In the genomic region with DNA sequence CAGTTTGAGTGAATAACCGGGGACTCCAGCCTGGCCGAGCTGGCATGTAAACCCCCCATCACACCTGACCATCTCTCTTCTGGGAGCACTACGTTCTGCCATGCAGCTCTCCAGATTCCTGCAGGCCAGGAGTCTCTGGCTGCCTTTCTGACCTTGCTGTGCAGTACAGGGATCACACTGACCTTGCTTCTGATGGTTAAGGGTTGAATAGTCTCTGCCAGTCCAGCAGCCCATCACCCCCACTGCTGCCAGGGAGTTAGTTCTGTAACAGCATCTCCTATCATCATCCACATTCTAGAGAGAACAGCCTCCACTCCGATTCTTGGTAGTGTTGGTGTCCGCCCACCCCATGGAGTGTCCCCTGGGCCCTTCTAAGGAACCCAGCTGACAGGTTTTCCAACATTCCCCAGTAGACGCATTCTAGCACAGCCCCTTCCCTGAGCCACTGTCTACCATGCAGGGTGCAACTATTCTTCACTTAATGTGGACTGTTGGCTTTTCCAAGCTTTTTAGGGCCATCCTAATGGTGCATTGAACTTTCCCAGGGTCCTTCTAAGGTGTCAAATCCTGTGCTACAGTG, we compare ENCODE assay signal across 19 cellular contexts.
"Had no signal": no experiment of that assay in that cellular context is flagged by ENCODE, and none has a peak within 500 bp of the region (broad histone marks: within the 10 kb centered on the region; RNA-seq: fewer than 3 reads in every experiment).

No MANE protein-coding gene starts in this region.

- H3K4me3 ChIP-seq: coronary artery, esophagus muscularis mucosa, upper lobe of left lung had no signal

- H3K27ac Mint-ChIP-seq: activated naive CD4-positive, alpha-beta T cell treated with anti-CD3 and anti-CD28 coated beads for 36 hours; activated naive CD8-positive, alpha-beta T cell treated with anti-CD3 and anti-CD28 coated beads, Interleukin-2, amount 10 ng/mL, durations not matched to agents 7 days and 5 days; stimulated activated memory B cell treated with anti-CD40 and anti-IgM and Interleukin-4, amounts not matched to agents 10 μg/mL and 1 μg/mL and 100 μg/mL, for 72 hours; T-helper 1 cell treated with Interleukin-12 subunit alpha and Interleukin-12 subunit beta and Interleukin-4 antibody, amounts not matched to agents 30 μg/mL and 1 μg/mL, for 36 hours had no signal

- DNase-seq: activated CD4-positive, alpha-beta T cell treated with anti-CD3 and anti-CD28 coated beads for 4 hours; activated CD4-positive, alpha-beta T cell treated with anti-CD3 and anti-CD28 coated beads, Interleukin-2, amount 50 U/mL, for 48 hours; activated CD4-positive, CD25-positive, alpha-beta regulatory T cell; activated CD8-positive, alpha-beta memory T cell treated with anti-CD3 and anti-CD28 coated beads, Interleukin-2, amount 50 U/mL, for 48 hours; activated naive CD4-positive, alpha-beta T cell treated with anti-CD3 and anti-CD28 coated beads for 36 hours; activated naive CD8-positive, alpha-beta T cell treated with anti-CD3 and anti-CD28 coated beads, Interleukin-2, amount 10 ng/mL, durations not matched to agents 7 days and 5 days; activated T-cell treated with anti-CD3 and anti-CD28 coated beads, Interleukin-2, amount 50 U/mL, for 48 hours; amniotic stem cell; hippocampal formation; occipital lobe; small intestine; stimulated activated CD4-positive, alpha-beta T cell treated with anti-CD3 and anti-CD28 coated beads, Interleukin-15, amount 100 ng/mL, for 24 hours; T1000 had no signal

- H3K4me3 Mint-ChIP-seq: activated naive CD4-positive, alpha-beta T cell treated with anti-CD3 and anti-CD28 coated beads for 36 hours; activated naive CD8-positive, alpha-beta T cell treated with anti-CD3 and anti-CD28 coated beads, Interleukin-2, amount 10 ng/mL, durations not matched to agents 7 days and 5 days; stimulated activated memory B cell treated with anti-CD40 and anti-IgM and Interleukin-4, amounts not matched to agents 10 μg/mL and 1 μg/mL and 100 μg/mL, for 72 hours; T-helper 1 cell treated with Interleukin-12 subunit alpha and Interleukin-12 subunit beta and Interleukin-4 antibody, amounts not matched to agents 30 μg/mL and 1 μg/mL, for 36 hours had no signal

- H3K9me3 ChIP-seq: esophagus muscularis mucosa, upper lobe of left lung had no signal

- H3K4me1 Mint-ChIP-seq: activated naive CD8-positive, alpha-beta T cell treated with anti-CD3 and anti-CD28 coated beads, Interleukin-2, amount 10 ng/mL, durations not matched to agents 7 days and 5 days had no signal

- H3K36me3 Mint-ChIP-seq: activated naive CD8-positive, alpha-beta T cell treated with anti-CD3 and anti-CD28 coated beads, Interleukin-2, amount 10 ng/mL, durations not matched to agents 7 days and 5 days; stimulated activated memory B cell treated with anti-CD40 and anti-IgM and Interleukin-4, amounts not matched to agents 10 μg/mL and 1 μg/mL and 100 μg/mL, for 72 hours had no signal

- H3K9me3 Mint-ChIP-seq: activated naive CD4-positive, alpha-beta T cell treated with anti-CD3 and anti-CD28 coated beads for 36 hours; activated naive CD8-positive, alpha-beta T cell treated with anti-CD3 and anti-CD28 coated beads, Interleukin-2, amount 10 ng/mL, durations not matched to agents 7 days and 5 days; stimulated activated memory B cell treated with anti-CD40 and anti-IgM and Interleukin-4, amounts not matched to agents 10 μg/mL and 1 μg/mL and 100 μg/mL, for 72 hours; T-helper 1 cell treated with Interleukin-12 subunit alpha and Interleukin-12 subunit beta and Interleukin-4 antibody, amounts not matched to agents 30 μg/mL and 1 μg/mL, for 36 hours had no signal

- H3K36me3 ChIP-seq: esophagus muscularis mucosa, upper lobe of left lung had no signal

- ATAC-seq: sciatic nerve; stimulated activated memory B cell treated with anti-CD40 and anti-IgM and Interleukin-4, amounts not matched to agents 10 μg/mL and 1 μg/mL and 100 μg/mL, for 72 hours had no signal

- H3K27me3 ChIP-seq: upper lobe of left lung had no signal

- H3K27ac ChIP-seq: coronary artery, esophagus muscularis mucosa, upper lobe of left lung had no signal
